ENCODE assay signal across 1 cellular context in genomic region chr1:223364685-223365382, GRCh38.
TF ChIP-seq lines count a peak whose summit lies in the region.

No MANE protein-coding gene starts in this region.

TF ChIP-seq in GM12878, 131 proteins besides CTCF, POLR2A, EP300 and RAD21 (continued from another document):
- TF ChIP-seq REST (IDR thresholded peaks at IDR 0.05; ENCODE audit: low read depth, low read length) (no peak), CUX1 (IDR thresholded peaks at IDR 0.05; ENCODE audit: insufficient replicate concordance, low read depth, low read length) (no peak)
